22 cellular contexts compared by ENCODE assay signal in genomic region chr3:10332481-10333358, GRCh38. TPM values are rescaled to one million over a fixed set of nuclear protein-coding genes. Genes with fewer than 3 reads are reported as not detected.
A peak's percentile ranks its signal among the peaks of the same experiment; 100 is the strongest.
DNase-seq lines count a peak whose midpoint lies in the region; ATAC-seq, FAIRE-seq and TF ChIP-seq lines count a peak whose summit lies in the region.
"Had no signal": no experiment of that assay in that cellular context is flagged by ENCODE, and none has a peak within 500 bp of the region (broad histone marks: within the 10 kb centered on the region; RNA-seq: fewer than 3 reads in every experiment).

No MANE protein-coding gene starts in this region.

- H4K91ac ChIP-seq in neuronal stem cell (ENCODE audit: low read depth, low read length, poor library complexity) (no peak overlapping the region), mesenchymal stem cell (ENCODE audit: low read length) (no peak overlapping the region)

- POLR2A ChIA-PET in K562 (lab: Yijun Ruan, JAX), result interaction anchor here (0.6 kb wide), 1 partner anchor 745 kb away, joined by 3 read pairs; no protein-coding TSS in a partner anchor

- peak overlapping the region in 1 of 4 donors; percentile 58 for H3K4me3 Mint-ChIP-seq in IgD-negative memory B cell
- H3K4me3 Mint-ChIP-seq: CD4-positive, CD25-positive, alpha-beta regulatory T cell had no signal

- H2BK12ac ChIP-seq in neuronal stem cell (ENCODE audit: low read length), result no peak overlapping the region
- H2BK12ac ChIP-seq in mesenchymal stem cell (ENCODE audit: low read length in 2 of 2), result no peak overlapping the region

- H2BK120ac ChIP-seq in neuronal stem cell (ENCODE audit: low read depth, low read length) (no peak overlapping the region), mesenchymal stem cell (ENCODE audit: low read depth, low read length) (no peak overlapping the region)

- H3K4me1 ChIP-seq in BLaER1, result peaks cover 76% of the 10 kb centered on the region
- peaks cover 0 to 25% of the 10 kb centered on the region in 2 experiments; a peak in 3 of 5 replicates for H3K4me1 ChIP-seq in K562 (replicated peaks in 1 of 2; ENCODE audit: control insufficient read depth in 2 of 2, insufficient read depth in 2 of 2, low read length in 2 of 2)
- peaks cover 0 to 4% of the 10 kb centered on the region in 2 donors for H3K4me1 ChIP-seq in neuronal stem cell (ENCODE audit: control insufficient read depth in 2 of 2, insufficient read depth in 1 of 2, low read depth in 1 of 2, low read length in 2 of 2)
- H3K4me1 ChIP-seq in mesenchymal stem cell (ENCODE audit: control insufficient read depth, insufficient read depth, low read depth, low read length), result peaks cover 2% of the 10 kb centered on the region
- H3K4me1 ChIP-seq: SJSA1 had no signal

- H3K18ac ChIP-seq in neuronal stem cell (ENCODE audit: low read length), result no peak overlapping the region
- H3K18ac ChIP-seq in mesenchymal stem cell (ENCODE audit: low read depth in 1 of 2, low read length in 2 of 2), result no peak overlapping the region

- H4K20me1 ChIP-seq in BLaER1 (no peaks in the 10 kb centered on the region), K562 (replicated peaks; ENCODE audit: control insufficient read depth, insufficient read depth, low read length) (no peaks in the 10 kb centered on the region; the same call in none of the 2 replicates)

- no peak for TF ChIP-seq POLR2A in K562 (conservative IDR thresholded peaks at IDR 0.05)

- no peaks in the 10 kb centered on the region for H3K79me1 ChIP-seq in neuronal stem cell (ENCODE audit: low read depth, low read length)
- no peaks in the 10 kb centered on the region for H3K79me1 ChIP-seq in mesenchymal stem cell (replicated peaks; ENCODE audit: low read length, poor library complexity, severe bottlenecking)

- no TSS peak for BruUV-seq in K562 (replicated peaks; lab: Mats Ljungman, UMichigan)

- CTCF ChIA-PET in K562 (lab: Yijun Ruan, JAX; ENCODE audit: low intra/inter-chr PET ratio), result no interaction called here

- TF ChIP-seq EP300 in K562 (IDR thresholded peaks at IDR 0.05; ENCODE audit: low read length), result no peak

- H3K27me3 Mint-ChIP-seq in IgD-negative memory B cell, result peaks cover 9% of the 10 kb centered on the region

- H3K9me3 Mint-ChIP-seq in IgD-negative memory B cell, result no peaks in the 10 kb centered on the region

- H3K4ac ChIP-seq in neuronal stem cell (ENCODE audit: low read length), result no peak overlapping the region
- no peak overlapping the region for H3K4ac ChIP-seq in mesenchymal stem cell (ENCODE audit: low read depth in 1 of 2, low read length in 2 of 2)

- H3K79me2 ChIP-seq in K562 (ENCODE audit: control insufficient read depth, insufficient read depth, low read length), result no peaks in the 10 kb centered on the region

- no peak for DNase-seq in K562 (ENCODE audit: extremely low read depth in 1 of 4, low spot score in 3 of 4)
- no peak for DNase-seq in neuronal stem cell (ENCODE audit: low spot score)
- DNase-seq in stimulated activated naive CD8-positive, alpha-beta T cell treated with anti-CD3 and anti-CD28 coated beads, Interleukin-15, Interleukin-2, amounts not matched to agents 100 U/mL and 50 U/mL, for 24 hours, result no peak
- DNase-seq in amygdala (lab: John Stamatoyannopoulos, UW), result no peak
- DNase-seq in mesenchymal stem cell, result no peak
- DNase-seq in DMS 273 treated with DMSO at 0.1 percent for 48 hours (lab: John Stamatoyannopoulos, UW), result no peak
- DNase-seq: Caco-2; CD4-positive, CD25-positive, alpha-beta regulatory T cell; DMS53; MG63; NCI-H1092; NCI-H146; NCI-H2081; NCI-H748 treated with DMSO at 0.1 percent for 48 hours had no signal

- H3K9me1 ChIP-seq in K562 (ENCODE audit: control insufficient read depth, insufficient read depth, low read length), result peaks cover 5% of the 10 kb centered on the region

- no peak for TF ChIP-seq RAD21 in K562 (CRISPR knock-in tag; conservative IDR thresholded peaks at IDR 0.05 in 1 of 2, IDR thresholded peaks at IDR 0.05 in 1 of 2)

- H3K4me3 ChIP-seq in BLaER1, result no peak overlapping the region
- no peak overlapping the region for H3K4me3 ChIP-seq in K562
- no peak overlapping the region for H3K4me3 ChIP-seq in neuronal stem cell (ENCODE audit: low read length in 2 of 2)
- H3K4me3 ChIP-seq in mesenchymal stem cell (ENCODE audit: insufficient read depth in 1 of 2, low read depth in 1 of 2, low read length in 2 of 2), result no peak overlapping the region
- H3K4me3 ChIP-seq: MG63, SJSA1 had no signal

- 8% methylated on average over 21 of the region's 21 CpGs for WGBS in K562 (ENCODE audit: insufficient coverage, low coverage, missing lambda C conversion rate)
- WGBS in neuronal stem cell (ENCODE audit: extremely low coverage in 2 of 2, insufficient read length in 2 of 2, insufficient replicate concordance in 1 of 2), 2 donors, result no CpG with 5 or more reads among the region's 21 CpGs
- WGBS in mesenchymal stem cell, result 87% methylated on average over 19 of the region's 21 CpGs

- TF ChIP-seq CTCF in K562 (IDR thresholded peaks at IDR 0.05 in 2 of 3, conservative IDR thresholded peaks at IDR 0.05 in 1 of 3; ENCODE audit: insufficient read depth in 2 of 3, low read depth in 1 of 3, low read length in 3 of 3), result no peak

- in situ Hi-C loops in K562 (cut with MboI), result no loop called here

- peaks cover 7 to 21% (median 19%) of the 10 kb centered on the region in 3 donors for H3K4me1 Mint-ChIP-seq in IgD-negative memory B cell

- no peak overlapping the region for H3K14ac ChIP-seq in neuronal stem cell (ENCODE audit: low read length)
- no peak overlapping the region for H3K14ac ChIP-seq in mesenchymal stem cell (ENCODE audit: low read length in 2 of 2)

- ATAC-seq in K562, result no peak
- no peak for ATAC-seq in stimulated activated naive CD8-positive, alpha-beta T cell treated with anti-CD3 and anti-CD28 coated beads, Interleukin-15, Interleukin-2, amounts not matched to agents 100 U/mL and 50 U/mL, for 24 hours
- ATAC-seq: HCT116 had no signal

- no peak overlapping the region for H2BK15ac ChIP-seq in neuronal stem cell (ENCODE audit: low read length)
- H2BK15ac ChIP-seq in mesenchymal stem cell (ENCODE audit: low read depth, poor library complexity, severe bottlenecking), result no peak overlapping the region

- H4K8ac ChIP-seq in neuronal stem cell (ENCODE audit: low read depth, low read length), result no peak overlapping the region
- H4K8ac ChIP-seq in mesenchymal stem cell (ENCODE audit: low read length), result no peak overlapping the region

- intact Hi-C loops in K562 (cut with micrococcal nuclease), result no loop called here

- no peak overlapping the region for H2BK5ac ChIP-seq in neuronal stem cell (ENCODE audit: low read length)
- H2BK5ac ChIP-seq in mesenchymal stem cell (ENCODE audit: low read depth, low read length, poor library complexity, severe bottlenecking), result no peak overlapping the region

- no peaks in the 10 kb centered on the region for H3K36me3 Mint-ChIP-seq in IgD-negative memory B cell
- H3K36me3 Mint-ChIP-seq: CD4-positive, CD25-positive, alpha-beta regulatory T cell had no signal

- H2AK5ac ChIP-seq in neuronal stem cell (ENCODE audit: low read depth, low read length) (no peak overlapping the region), mesenchymal stem cell (ENCODE audit: low read length, severe bottlenecking) (no peak overlapping the region)

- H3K23ac ChIP-seq in neuronal stem cell (ENCODE audit: low read depth, low read length, poor library complexity) (peak overlapping the region; percentile 9), mesenchymal stem cell (ENCODE audit: low read length in 2 of 2) (no peak overlapping the region)

- H3K4me2 ChIP-seq in BLaER1 (peak overlapping the region; percentile 89), K562 (ENCODE audit: insufficient read depth, low read length) (no peak overlapping the region), neuronal stem cell (ENCODE audit: insufficient read depth, low read length, poor library complexity, severe bottlenecking) (no peak overlapping the region), mesenchymal stem cell (ENCODE audit: low read length, poor library complexity, severe bottlenecking) (no peak overlapping the region)
- H3K4me2 ChIP-seq: KMS-11 had no signal

- H3K36me3 ChIP-seq in BLaER1 (peaks cover 61% of the 10 kb centered on the region), K562 (ENCODE audit: control insufficient read depth, insufficient read depth, low read length) (no peaks in the 10 kb centered on the region), neuronal stem cell (replicated peaks in 1 of 2; ENCODE audit: control insufficient read depth in 2 of 2, insufficient read depth in 2 of 2, low read length in 2 of 2) (no peaks in the 10 kb centered on the region), mesenchymal stem cell (ENCODE audit: control insufficient read depth in 1 of 2, insufficient read depth in 2 of 2, low read depth in 1 of 2, low read length in 2 of 2) (no peaks in the 10 kb centered on the region)
- H3K36me3 ChIP-seq: MG63, SJSA1 had no signal

- no peak for FAIRE-seq in K562 (lab: Jason Lieb, UNC)
- FAIRE-seq: G401.6 had no signal

- peak overlapping the region in 2 of 3 donors; percentile 39 to 77 for H3K27ac Mint-ChIP-seq in IgD-negative memory B cell

- no peak overlapping the region for H2AFZ ChIP-seq in K562 (ENCODE audit: low read depth, low read length)
- H2AFZ ChIP-seq in neuronal stem cell (ENCODE audit: low read length), result no peak overlapping the region
- H2AFZ ChIP-seq in mesenchymal stem cell (ENCODE audit: low read depth, low read length), result no peak overlapping the region

- no peaks in the 10 kb centered on the region for H3K9me3 ChIP-seq in BLaER1
- no peaks in the 10 kb centered on the region for H3K9me3 ChIP-seq in K562 (replicated peaks; ENCODE audit: control insufficient read depth, insufficient read depth, low read depth, low read length)
- no peaks in the 10 kb centered on the region for H3K9me3 ChIP-seq in neuronal stem cell (replicated peaks in 1 of 2; ENCODE audit: control insufficient read depth in 2 of 2, insufficient read depth in 1 of 2, low read depth in 1 of 2, low read length in 2 of 2)
- H3K9me3 ChIP-seq in mesenchymal stem cell (ENCODE audit: control insufficient read depth, low read length), result no peaks in the 10 kb centered on the region
- H3K9me3 ChIP-seq: Caco-2, MG63, SJSA1 had no signal

- H3K27me3 ChIP-seq in BLaER1 (no peaks in the 10 kb centered on the region), K562 (ENCODE audit: control insufficient read depth in 2 of 2, insufficient read depth in 2 of 2, low read length in 2 of 2) (peaks cover 73 to 95% of the 10 kb centered on the region in 2 experiments), neuronal stem cell (ENCODE audit: control insufficient read depth in 3 of 3, insufficient read depth in 3 of 3, low read depth in 1 of 3, low read length in 3 of 3) (peaks cover 0 to 71% (median under 1%) of the 10 kb centered on the region in 3 experiments), mesenchymal stem cell (ENCODE audit: control insufficient read depth in 1 of 2, insufficient read depth in 1 of 2, low read length in 2 of 2) (peaks cover 56 to 64% of the 10 kb centered on the region in 2 experiments)
- H3K27me3 ChIP-seq: MG63 had no signal

- H3K27ac ChIP-seq in BLaER1 (peak overlapping the region; percentile 87), K562 (ENCODE audit: extremely low read depth, low read depth, low read length) (no peak overlapping the region), neuronal stem cell (replicated peaks; ENCODE audit: low read length) (no peak overlapping the region), mesenchymal stem cell (ENCODE audit: low read length, poor library complexity, severe bottlenecking) (no peak overlapping the region)
- H3K27ac ChIP-seq: KMS-11, RWPE1, SJSA1 had no signal

- H3K9ac ChIP-seq in BLaER1 (no peak overlapping the region), K562 (ENCODE audit: insufficient read depth in 1 of 2, low read depth in 2 of 2, low read length in 2 of 2) (peak overlapping the region in 1 of 2 experiments; percentile 2; a peak in 1 of 4 replicates), neuronal stem cell (ENCODE audit: low read depth, low read length, poor library complexity) (no peak overlapping the region), mesenchymal stem cell (ENCODE audit: low read length) (no peak overlapping the region)
- H3K9ac ChIP-seq: KMS-11 had no signal

RNA-seq across cellular contexts. Expression of gene SEC13, which starts 11.8 kb away (rescaled TPM):
- polyA plus RNA-seq in IgD-negative memory B cell (111 TPM), K562 (2011; rRNA removed) (199 and 308 TPM in 2 replicates), K562 (2014; fragmentation: Illumina TruSeq; extraction: Trizol) (274 and 284 TPM in 2 replicates), K562 (2014; fragmentation: Nextera tagmentation; extraction: Ambion mirVana) (100 to 1,000 TPM in 1 of 2 experiments, 10 to 100 TPM in 1; 71.5 to 116 TPM), K562 (2014; rRNA removed) (152 and 181 TPM in 2 replicates)
- total RNA-seq in K562 (2011; cell fraction: chromatin; rRNA removed; ENCODE audit: low replicate concordance), result 285 and 425 TPM in 2 replicates
- total RNA-seq in K562 (2011; cell fraction: nucleolus; rRNA removed), result 250 and 265 TPM in 2 replicates
- 278 and 337 TPM in 2 replicates for total RNA-seq in K562 (2011; cell fraction: nucleoplasm; rRNA removed)
- total RNA-seq in K562 (2014; rRNA removed) (256 and 318 TPM in 2 replicates), K562 (2014; rRNA removed; fragmentation: Illumina TruSeq; extraction: Trizol) (124 and 145 TPM in 2 replicates), K562 (2015; rRNA removed; fragmentation: Illumina TruSeq; extraction: Trizol) (192 and 196 TPM in 2 replicates), K562 (2021) (199 and 209 TPM in 2 replicates)
- polyA plus RNA-seq in K562 (2011; cell fraction: cytosol; rRNA removed), result 331 and 334 TPM in 2 replicates
- 250 and 306 TPM in 2 replicates for polyA plus RNA-seq in K562 (2011; cell fraction: nucleus; rRNA removed)
- 186 and 201 TPM in 2 replicates for polyA plus RNA-seq in K562 (2012)
- 268 and 286 TPM in 2 replicates for polyA minus RNA-seq in K562 (2011; rRNA and poly(A)+ RNA removed)
- polyA minus RNA-seq in K562 (2011; cell fraction: cytosol; rRNA and poly(A)+ RNA removed), result 204 and 250 TPM in 2 replicates
- 102 and 172 TPM in 2 replicates for polyA minus RNA-seq in K562 (2011; cell fraction: nucleus; rRNA and poly(A)+ RNA removed)
- 103 TPM for polyA plus RNA-seq in neuronal stem cell (2013, experiment 1 of 2)
- polyA plus RNA-seq in neuronal stem cell (2013, experiment 2 of 2), result 99.6 TPM
- polyA plus RNA-seq in mesenchymal stem cell (2013, experiment 1 of 2), result 246 TPM
- 245 TPM for polyA plus RNA-seq in mesenchymal stem cell (2013, experiment 2 of 2)

RNA-seq across cellular contexts. Expression of gene GHRL, which starts 40.0 kb away (rescaled TPM):
- polyA plus RNA-seq in IgD-negative memory B cell, result 1.5 TPM
- 1.2 and 1.5 TPM in 2 replicates for total RNA-seq in K562 (2011; cell fraction: chromatin; rRNA removed; ENCODE audit: low replicate concordance)
- 0.83 and 1.1 TPM in 2 replicates for total RNA-seq in K562 (2011; cell fraction: nucleolus; rRNA removed)
- total RNA-seq in K562 (2011; cell fraction: nucleoplasm; rRNA removed), result 0.84 and 1.6 TPM in 2 replicates
- total RNA-seq in K562 (2014; rRNA removed), result 0.45 TPM in 1 of 2 replicates, not detected in the other
- not detected in 2 replicates for total RNA-seq in K562 (2014; rRNA removed; fragmentation: Illumina TruSeq; extraction: Trizol)
- total RNA-seq in K562 (2015; rRNA removed; fragmentation: Illumina TruSeq; extraction: Trizol), result 0.60 TPM in 1 of 2 replicates, not detected in the other
- 0.29 and 0.34 TPM in 2 replicates for total RNA-seq in K562 (2021)
- polyA plus RNA-seq in K562 (2011; rRNA removed), result 0.08 and 0.09 TPM in 2 replicates
- polyA plus RNA-seq in K562 (2011; cell fraction: cytosol; rRNA removed), result 0.06 TPM in 1 of 2 replicates, not detected in the other
- 0.35 and 0.75 TPM in 2 replicates for polyA plus RNA-seq in K562 (2011; cell fraction: nucleus; rRNA removed)
- polyA plus RNA-seq in K562 (2012), result 0.51 and 0.53 TPM in 2 replicates
- 0.15 TPM in 1 of 2 replicates, not detected in the other for polyA plus RNA-seq in K562 (2014; fragmentation: Illumina TruSeq; extraction: Trizol)
- polyA plus RNA-seq in K562 (2014; fragmentation: Nextera tagmentation; extraction: Ambion mirVana), result not detected
- 0.16 and 0.19 TPM in 2 replicates for polyA plus RNA-seq in K562 (2014; rRNA removed)
- 0.21 TPM in 1 of 2 replicates, not detected in the other for polyA minus RNA-seq in K562 (2011; rRNA and poly(A)+ RNA removed)
- not detected in 2 replicates for polyA minus RNA-seq in K562 (2011; cell fraction: cytosol; rRNA and poly(A)+ RNA removed)
- polyA minus RNA-seq in K562 (2011; cell fraction: nucleus; rRNA and poly(A)+ RNA removed), result 0.22 TPM in 1 of 2 replicates, not detected in the other
- polyA plus RNA-seq in neuronal stem cell (2013, experiment 1 of 2), result not detected
- 0.21 TPM for polyA plus RNA-seq in neuronal stem cell (2013, experiment 2 of 2)
- not detected for polyA plus RNA-seq in mesenchymal stem cell (2013, experiment 1 of 2)
- polyA plus RNA-seq in mesenchymal stem cell (2013, experiment 2 of 2), result not detected
- total RNA-seq: Caco-2, NCI-H460 had no signal
